In the genomic region with DNA sequence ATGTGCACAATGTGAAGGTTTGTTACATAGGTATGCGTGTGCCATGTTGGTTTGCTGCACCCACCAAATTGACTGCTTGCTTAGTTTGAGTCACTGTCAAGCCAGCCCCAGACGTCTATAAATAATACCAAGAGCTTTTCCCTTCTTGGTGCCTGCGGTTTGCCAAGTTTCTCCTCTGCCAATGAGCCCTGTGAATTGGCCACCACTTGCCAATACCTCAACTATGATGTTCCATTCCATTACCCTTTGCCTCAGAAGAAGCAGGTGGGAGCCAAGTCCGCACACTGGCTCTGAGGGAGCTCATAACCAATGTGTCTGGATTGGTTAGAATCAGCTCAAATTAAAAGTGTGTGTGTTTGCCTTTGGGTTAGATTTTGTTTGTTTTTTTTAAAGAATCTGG, we compare ENCODE assay signal across 2 cellular contexts.
TF ChIP-seq lines count a peak whose summit lies in the region.

No MANE protein-coding gene starts in this region.

TF ChIP-seq in SK-N-SH, 30 proteins besides CTCF, POLR2A, EP300 and RAD21 (continued from another document):
- TF ChIP-seq NFIC (IDR thresholded peaks at IDR 0.05; ENCODE audit: borderline replicate concordance) = peak; percentile 50; the same call in 1 of the 2 replicates

TF ChIP-seq in SK-N-SH treated with all-trans-retinoic acid at 6 μM for 48 hours, 23 proteins besides CTCF, POLR2A, EP300 and RAD21 (continued from another document):
- TF ChIP-seq, protein P1, sequence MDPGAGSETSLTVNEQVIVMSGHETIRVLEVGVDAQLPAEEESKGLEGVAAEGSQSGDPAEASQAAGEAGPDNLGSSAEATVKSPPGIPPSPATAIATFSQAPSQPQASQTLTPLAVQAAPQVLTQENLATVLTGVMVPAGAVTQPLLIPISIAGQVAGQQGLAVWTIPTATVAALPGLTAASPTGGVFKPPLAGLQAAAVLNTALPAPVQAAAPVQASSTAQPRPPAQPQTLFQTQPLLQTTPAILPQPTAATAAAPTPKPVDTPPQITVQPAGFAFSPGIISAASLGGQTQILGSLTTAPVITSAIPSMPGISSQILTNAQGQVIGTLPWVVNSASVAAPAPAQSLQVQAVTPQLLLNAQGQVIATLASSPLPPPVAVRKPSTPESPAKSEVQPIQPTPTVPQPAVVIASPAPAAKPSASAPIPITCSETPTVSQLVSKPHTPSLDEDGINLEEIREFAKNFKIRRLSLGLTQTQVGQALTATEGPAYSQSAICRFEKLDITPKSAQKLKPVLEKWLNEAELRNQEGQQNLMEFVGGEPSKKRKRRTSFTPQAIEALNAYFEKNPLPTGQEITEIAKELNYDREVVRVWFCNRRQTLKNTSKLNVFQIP (CRISPR knock-in tag; IDR thresholded peaks at IDR 0.05; ENCODE audit: borderline replicate concordance, low read depth) = no peak
- TF ChIP-seq ARNTL (CRISPR knock-in tag; IDR thresholded peaks at IDR 0.05; ENCODE audit: borderline replicate concordance, low read depth) (no peak), ESRRG (CRISPR knock-in tag; IDR thresholded peaks at IDR 0.05) (no peak), TOX (CRISPR knock-in tag; IDR thresholded peaks at IDR 0.05; ENCODE audit: borderline replicate concordance) (no peak)
TF ChIP-seq in SK-N-SH treated with all-trans-retinoic acid at 6 μM for 48 hours: peak in this region for 0.
